9 cellular contexts compared by ENCODE assay signal in genomic region chr5:103041071-103041676, GRCh38.
A peak's percentile ranks its signal among the peaks of the same experiment; 100 is the strongest.
DNase-seq lines count a peak whose midpoint lies in the region; ATAC-seq, FAIRE-seq and TF ChIP-seq lines count a peak whose summit lies in the region.
"Had no signal": no experiment of that assay in that cellular context is flagged by ENCODE, and none has a peak within 500 bp of the region (broad histone marks: within the 10 kb centered on the region; RNA-seq: fewer than 3 reads in every experiment).

No MANE protein-coding gene starts in this region.

- FAIRE-seq in pancreas (lab: Jason Lieb, UNC) = no peak

- no peak for ATAC-seq in GM23338
- peak in 3 of 4 donors; percentile 46 to 70 (median 55) for ATAC-seq in pancreas
- ATAC-seq in HG02763 (IDR thresholded peaks at IDR 0.05; ENCODE audit: unreplicated experiment) = no peak
- no peak for ATAC-seq in HG02840 (IDR thresholded peaks at IDR 0.05; ENCODE audit: low FRiP score, unreplicated experiment)

- no peaks in the 10 kb centered on the region for H3K4me1 Mint-ChIP-seq in GM23338

- peaks cover 3% of the 10 kb centered on the region; the same call in 1 of the 3 replicates for H3K9me3 Mint-ChIP-seq in GM23338
- H3K9me3 Mint-ChIP-seq: activated naive CD8-positive, alpha-beta T cell treated with anti-CD3 and anti-CD28 coated beads, Interleukin-2, amount 10 ng/mL, durations not matched to agents 7 days and 5 days had no signal

- no peak overlapping the region for H3K4me2 ChIP-seq in GM23338

- TF ChIP-seq CTCF in AG09319 (IDR thresholded peaks at IDR 0.05; ENCODE audit: low read depth, low read length) (peak; percentile 48), GM23338 (conservative IDR thresholded peaks at IDR 0.05; ENCODE audit: low read depth in 2 of 2) (peak; percentile 24 to 43; a peak in 2 of 4 replicates), pancreas (IDR thresholded peaks at IDR 0.05) (peak in 3 of 4 donors; percentile 13 to 43 (median 23))

- H3F3A ChIP-seq in GM23338 (replicated peaks; ENCODE audit: low read depth) = no peaks in the 10 kb centered on the region

- intact Hi-C loops in pancreas (cut with DNase I) (no loop called here), posterior vena cava (cut with DNase I) (loop anchor here in 1 of 2 donors (10.0 kb wide), 1 partner anchor 456 kb away; no protein-coding TSS in a partner anchor)

- no peak overlapping the region for H3K27ac Mint-ChIP-seq in GM23338
- H3K27ac Mint-ChIP-seq: activated naive CD8-positive, alpha-beta T cell treated with anti-CD3 and anti-CD28 coated beads, Interleukin-2, amount 10 ng/mL, durations not matched to agents 7 days and 5 days had no signal

- H3K4me3 Mint-ChIP-seq in GM23338 = no peak overlapping the region
- H3K4me3 Mint-ChIP-seq: activated naive CD8-positive, alpha-beta T cell treated with anti-CD3 and anti-CD28 coated beads, Interleukin-2, amount 10 ng/mL, durations not matched to agents 7 days and 5 days had no signal

- peaks cover 2% of the 10 kb centered on the region for H3K27me3 Mint-ChIP-seq in GM23338 (ENCODE audit: insufficient read depth, low read depth, poor library complexity)

- no peaks in the 10 kb centered on the region for H3K36me3 Mint-ChIP-seq in GM23338 (ENCODE audit: low read depth)

- H3K9me3 ChIP-seq in pancreas = no peaks in the 10 kb centered on the region

- H3K36me3 ChIP-seq in GM23338 (ENCODE audit: insufficient read depth) = no peaks in the 10 kb centered on the region
- H3K36me3 ChIP-seq in pancreas = no peaks in the 10 kb centered on the region

- WGBS in pancreas, 2 donors = 33 to 38% methylated on average over 4 of the region's 4 CpGs

- no peak overlapping the region for H2AFZ ChIP-seq in GM23338

- no peak overlapping the region for H3K4me3 ChIP-seq in GM23338
- no peak overlapping the region for H3K4me3 ChIP-seq in pancreas

- H3K4me1 ChIP-seq in GM23338 (ENCODE audit: insufficient read depth) = no peaks in the 10 kb centered on the region
- H3K4me1 ChIP-seq in pancreas = no peaks in the 10 kb centered on the region

- no peak overlapping the region for H3K27ac ChIP-seq in GM23338 (ENCODE audit: low read depth)
- no peak overlapping the region for H3K27ac ChIP-seq in pancreas

- no peaks in the 10 kb centered on the region for H3K79me2 ChIP-seq in GM23338 (replicated peaks; ENCODE audit: insufficient read depth)

- no peaks in the 10 kb centered on the region for H3K27me3 ChIP-seq in GM23338 (ENCODE audit: insufficient read depth)
- H3K27me3 ChIP-seq in pancreas = no peaks in the 10 kb centered on the region

- H3K9me2 ChIP-seq in GM23338 (ENCODE audit: insufficient read depth) = no peaks in the 10 kb centered on the region

- no peaks in the 10 kb centered on the region for H4K20me1 ChIP-seq in GM23338 (replicated peaks; ENCODE audit: insufficient read depth)

- DNase-seq in AG09319 (ENCODE audit: extremely low read depth, low read depth) (peak; percentile 18), GM23338 (ENCODE audit: low spot score) (peak; percentile 14), NCI-H526 treated with DMSO at 0.1 percent for 48 hours (lab: John Stamatoyannopoulos, UW) (peak; percentile 39), dermis microvascular lymphatic vessel endothelial cell (ENCODE audit: low read depth in 2 of 2) (peak; percentile 59 to 68), pancreas (no peak), posterior vena cava (ENCODE audit: low spot score) (no peak)
- DNase-seq: activated naive CD8-positive, alpha-beta T cell treated with anti-CD3 and anti-CD28 coated beads, Interleukin-2, amount 10 ng/mL, durations not matched to agents 7 days and 5 days had no signal

TF ChIP-seq in GM23338, 12 proteins besides CTCF, POLR2A, EP300 and RAD21:
- TF ChIP-seq EZH2 (IDR thresholded peaks at IDR 0.05; ENCODE audit: low read depth, unreplicated experiment) (no peak), JUNB (IDR thresholded peaks at IDR 0.05; ENCODE audit: unreplicated experiment) (no peak), NANOG (IDR thresholded peaks at IDR 0.05; ENCODE audit: borderline replicate concordance) (no peak), ETS1 (IDR thresholded peaks at IDR 0.05) (no peak), CREB1 (CRISPR knock-in tag; IDR thresholded peaks at IDR 0.05; ENCODE audit: low read depth) (no peak), REST (IDR thresholded peaks at IDR 0.05; ENCODE audit: unreplicated experiment) (no peak), ZNF114 (CRISPR knock-in tag; IDR thresholded peaks at IDR 0.05) (no peak), EZH2phosphoT487 (IDR thresholded peaks at IDR 0.05; ENCODE audit: unreplicated experiment) (no peak), ZNF331 (CRISPR knock-in tag; IDR thresholded peaks at IDR 0.05; ENCODE audit: low read depth) (no peak), POLR2AphosphoS5 (IDR thresholded peaks at IDR 0.05; ENCODE audit: low read depth) (no peak), STAT1 (IDR thresholded peaks at IDR 0.05; ENCODE audit: unreplicated experiment) (no peak)

Comparison
In these comparisons a context has a peak if more than half of its experiments do, and no peak if none do; other contexts are left out.
1. DNase-seq: peak in AG09319 (single experiment), GM23338 (single experiment), NCI-H526 treated with DMSO at 0.1 percent for 48 hours (single experiment) and dermis microvascular lymphatic vessel endothelial cell (2 of 2); none in pancreas (0 of 6) and posterior vena cava (single experiment).
2. ATAC-seq: peak in pancreas (3 of 4); none in GM23338 (single experiment), HG02763 (single experiment) and HG02840 (single experiment).
3. Peak in every context shown above with its lines, with median percentiles within 50 percentile points of each other: CTCF ChIP-seq.